Comparison of ENCODE assay signal across 16 cellular contexts in genomic region chr7:135343361-135343760, GRCh38.
DNase-seq lines count a peak whose midpoint lies in the region; ATAC-seq, FAIRE-seq and TF ChIP-seq lines count a peak whose summit lies in the region.
"Had no signal": no experiment of that assay in that cellular context is flagged by ENCODE, and none has a peak within 500 bp of the region (broad histone marks: within the 10 kb centered on the region; RNA-seq: fewer than 3 reads in every experiment).

No MANE protein-coding gene starts in this region.

- H3K27me3 ChIP-seq in H1 (replicated peaks in 1 of 4; ENCODE audit: control insufficient read depth in 3 of 4, extremely low read depth in 1 of 4, insufficient read depth in 3 of 4, low read length in 3 of 4) (no peaks in the 10 kb centered on the region), trophoblast cell (ENCODE audit: insufficient read depth, low read length) (no peaks in the 10 kb centered on the region), body of pancreas (no peaks in the 10 kb centered on the region)
- H3K27me3 ChIP-seq: BLaER1 had no signal

- no peak overlapping the region for H2BK12ac ChIP-seq in H1 (ENCODE audit: low read depth, low read length)
- no peak overlapping the region for H2BK12ac ChIP-seq in trophoblast cell (ENCODE audit: low read length)

- H3K18ac ChIP-seq in H1 (ENCODE audit: extremely low read depth, low read length) (no peak overlapping the region), trophoblast cell (ENCODE audit: low read length) (no peak overlapping the region)

- no peak overlapping the region for H3K56ac ChIP-seq in H1 (replicated peaks; ENCODE audit: insufficient read length, low read depth, low read length)

- H3K4me1 ChIP-seq in H1 (replicated peaks in 1 of 4; ENCODE audit: control insufficient read depth in 3 of 4, insufficient read depth in 4 of 4, low read length in 3 of 4) (no peaks in the 10 kb centered on the region; a peak in 1 of 7 replicates), trophoblast cell (ENCODE audit: control insufficient read depth in 1 of 2, insufficient read depth in 2 of 2, low read length in 2 of 2) (no peaks in the 10 kb centered on the region), body of pancreas (no peaks in the 10 kb centered on the region)
- H3K4me1 ChIP-seq: BLaER1, HAP-1 had no signal

- CTCF ChIA-PET in H1 (lab: Charles Lee; ENCODE audit: partially characterized antibody): interaction anchor here (1.0 to 4.5 kb wide), 4 partner anchors 8 to 69 kb away, joined by 3 to 51 read pairs (median 11); no protein-coding TSS in a partner anchor

- H2BK20ac ChIP-seq in H1 (ENCODE audit: low read length): 0 out of 2 replicates have a peak overlapping the region, but pooled peaks have one; percentile 22

- 79% methylated on average over 2 of the region's 2 CpGs; no CpG with 5 or more reads in 1 of the 2 experiments for WGBS in H1 (ENCODE audit: extremely low coverage in 1 of 2, insufficient coverage in 1 of 2, insufficient read length in 1 of 2, insufficient replicate concordance in 2 of 2, low coverage in 1 of 2, low lambda C conversion rate in 2 of 2, missing lambda C conversion rate in 1 of 2), 2 experiments
- no CpG with 5 or more reads among the region's 2 CpGs for WGBS in trophoblast cell (ENCODE audit: extremely low coverage, insufficient coverage, insufficient read length)
- WGBS in body of pancreas, 2 donors: 30 to 43% methylated on average over 2 of the region's 2 CpGs

- H3K14ac ChIP-seq in H1 (ENCODE audit: insufficient read length): no peak overlapping the region
- no peak overlapping the region for H3K14ac ChIP-seq in trophoblast cell (ENCODE audit: low read length)

- H3K4me2 ChIP-seq in H1 (ENCODE audit: insufficient read depth in 1 of 2, low read depth in 2 of 2, low read length in 2 of 2): no peak overlapping the region
- no peak overlapping the region for H3K4me2 ChIP-seq in trophoblast cell (ENCODE audit: low read length)
- H3K4me2 ChIP-seq: BLaER1 had no signal

- FAIRE-seq in H1 (lab: Jason Lieb, UNC): no peak
- FAIRE-seq: GM12892 had no signal

- H3K4ac ChIP-seq in H1 (replicated peaks; ENCODE audit: insufficient read length, low read depth, low read length) (no peak overlapping the region), trophoblast cell (ENCODE audit: low read depth, low read length) (no peak overlapping the region)

- TF ChIP-seq RAD21 in H1 (IDR thresholded peaks at IDR 0.05 in 1 of 2, conservative IDR thresholded peaks at IDR 0.05 in 1 of 2; ENCODE audit: low read depth in 2 of 2, low read length in 2 of 2): no peak

- TF ChIP-seq EP300 in H1 (IDR thresholded peaks at IDR 0.05; ENCODE audit: borderline replicate concordance in 1 of 2, low read depth in 2 of 2, low read length in 2 of 2): no peak

- no peaks in the 10 kb centered on the region for H3K36me3 ChIP-seq in H1 (ENCODE audit: control insufficient read depth in 2 of 4, insufficient read depth in 4 of 4, low read length in 3 of 4)
- H3K36me3 ChIP-seq in trophoblast cell (ENCODE audit: control insufficient read depth in 1 of 2, insufficient read depth in 2 of 2, low read length in 2 of 2): no peaks in the 10 kb centered on the region
- H3K36me3 ChIP-seq in body of pancreas (replicated peaks in 1 of 2; ENCODE audit: insufficient read depth in 1 of 2, low read depth in 2 of 2): no peaks in the 10 kb centered on the region
- H3K36me3 ChIP-seq: BLaER1, HAP-1 had no signal

- no peak overlapping the region for H4K12ac ChIP-seq in trophoblast cell (ENCODE audit: low read depth, low read length)

- H3K79me1 ChIP-seq in H1 (ENCODE audit: low read depth, low read length) (no peaks in the 10 kb centered on the region), trophoblast cell (ENCODE audit: low read length) (no peaks in the 10 kb centered on the region)

- H4K8ac ChIP-seq in H1 (ENCODE audit: extremely low read depth, insufficient read depth, low read length) (no peak overlapping the region), trophoblast cell (ENCODE audit: low read depth, low read length) (no peak overlapping the region)

- POLR2A ChIA-PET in H1 (lab: Charles Lee; ENCODE audit: partially characterized antibody): no interaction called here

- no peaks in the 10 kb centered on the region for H3K9me3 ChIP-seq in H1 (ENCODE audit: insufficient read depth in 2 of 2, low read depth in 1 of 2, low read length in 1 of 2)
- H3K9me3 ChIP-seq in trophoblast cell (ENCODE audit: insufficient read depth, low read depth, low read length): no peaks in the 10 kb centered on the region
- H3K9me3 ChIP-seq in body of pancreas: no peaks in the 10 kb centered on the region
- H3K9me3 ChIP-seq: BLaER1, HAP-1 had no signal

- H3K4me3 ChIP-seq in H1 (ENCODE audit: extremely low read depth in 1 of 4, insufficient read depth in 2 of 4, low read depth in 3 of 4, low read length in 4 of 4): no peak overlapping the region
- H3K4me3 ChIP-seq in trophoblast cell (ENCODE audit: low read depth, low read length): no peak overlapping the region
- no peak overlapping the region for H3K4me3 ChIP-seq in body of pancreas
- H3K4me3 ChIP-seq: BLaER1, HAP-1 had no signal

- no peak for TF ChIP-seq CTCF in H1 (IDR thresholded peaks at IDR 0.05; ENCODE audit: control extremely low read depth in 1 of 3, insufficient read depth in 1 of 3, low read depth in 1 of 3, low read length in 3 of 3)
- no peak for TF ChIP-seq CTCF in body of pancreas (IDR thresholded peaks at IDR 0.05)

- TF ChIP-seq POLR2A in H1 (IDR thresholded peaks at IDR 0.05; ENCODE audit: control extremely low read depth in 1 of 2, low read depth in 2 of 2, low read length in 2 of 2) (no peak), body of pancreas (IDR thresholded peaks at IDR 0.05) (no peak)

- intact Hi-C loops in Right ventricle myocardium superior (cut with DNase I): no loop called here
- intact Hi-C loops in left cardiac atrium (cut with DNase I): no loop called here
- intact Hi-C loops in body of pancreas (cut with DNase I): no loop called here

- H2BK15ac ChIP-seq in H1 (ENCODE audit: low read length): no peak overlapping the region

- H3K23ac ChIP-seq in H1 (ENCODE audit: insufficient read length): no peak overlapping the region
- H3K23ac ChIP-seq in trophoblast cell (ENCODE audit: low read length): no peak overlapping the region

- H3K27ac ChIP-seq in H1 (ENCODE audit: low read depth, low read length) (no peak overlapping the region), trophoblast cell (ENCODE audit: low read depth, low read length) (no peak overlapping the region), body of pancreas (no peak overlapping the region)
- H3K27ac ChIP-seq: BLaER1, HL-60 had no signal

- H3K23me2 ChIP-seq in H1 (ENCODE audit: low read depth, low read length): no peaks in the 10 kb centered on the region

- H2AFZ ChIP-seq in H1 (ENCODE audit: low read length) (no peak overlapping the region), trophoblast cell (ENCODE audit: insufficient read depth, low read length, poor library complexity) (no peak overlapping the region)

- H2BK5ac ChIP-seq in H1 (ENCODE audit: low read depth, low read length) (no peak overlapping the region), trophoblast cell (ENCODE audit: low read depth, low read length, poor library complexity) (no peak overlapping the region)

- no peak overlapping the region for H2BK120ac ChIP-seq in H1 (replicated peaks; ENCODE audit: low read depth, low read length)
- no peak overlapping the region for H2BK120ac ChIP-seq in trophoblast cell (ENCODE audit: insufficient read depth, low read length, poor library complexity)

- no peak overlapping the region for H4K91ac ChIP-seq in H1 (replicated peaks; ENCODE audit: insufficient read length, low read length)
- H4K91ac ChIP-seq in trophoblast cell (ENCODE audit: low read depth, low read length): no peak overlapping the region

- no peak overlapping the region for H3K9ac ChIP-seq in H1 (replicated peaks in 1 of 4; ENCODE audit: extremely low read depth in 1 of 4, low read depth in 3 of 4, low read length in 3 of 4)
- no peak overlapping the region for H3K9ac ChIP-seq in trophoblast cell (ENCODE audit: low read length)
- H3K9ac ChIP-seq: BLaER1 had no signal

- no peak overlapping the region for H4K5ac ChIP-seq in H1 (ENCODE audit: insufficient read length, low read depth, low read length)

- H4K20me1 ChIP-seq in H1 (replicated peaks in 1 of 2; ENCODE audit: control insufficient read depth in 1 of 2, insufficient read depth in 2 of 2, low read length in 2 of 2): no peaks in the 10 kb centered on the region
- H4K20me1 ChIP-seq: BLaER1 had no signal

- H3K79me2 ChIP-seq in H1 (ENCODE audit: control insufficient read depth in 1 of 2, insufficient read depth in 2 of 2, low read length in 2 of 2): no peaks in the 10 kb centered on the region
- H3K79me2 ChIP-seq in trophoblast cell (ENCODE audit: control insufficient read depth, insufficient read depth, low read length, poor library complexity): no peaks in the 10 kb centered on the region

- no peak for DNase-seq in Right ventricle myocardium superior
- no peak for DNase-seq in left cardiac atrium
- DNase-seq in H1 (ENCODE audit: low read depth in 1 of 2, low spot score in 2 of 2): no peak
- DNase-seq in trophoblast cell: peak; percentile 76 to 89
- no peak for DNase-seq in pons (ENCODE audit: low spot score)
- DNase-seq in activated T-cell treated with anti-CD3 and anti-CD28 coated beads, Interleukin-2, amount 50 U/mL, for 1 hour: no peak
- no peak for DNase-seq in body of pancreas
- DNase-seq: 8988T; CD4-positive, alpha-beta memory T cell; DMS153; GDM1 had no signal

- ATAC-seq in Right ventricle myocardium superior (ENCODE audit: poor library complexity): peak; percentile 22
- no peak for ATAC-seq in left cardiac atrium
- ATAC-seq in SK-N-SH treated with all-trans-retinoic acid at 6 μM for 48 hours: no peak
- ATAC-seq in body of pancreas: no peak

- H2AK5ac ChIP-seq in H1 (ENCODE audit: low read depth, low read length) (no peak overlapping the region), trophoblast cell (ENCODE audit: low read length) (no peak overlapping the region)

TF ChIP-seq in H1, 55 proteins besides CTCF, POLR2A, EP300 and RAD21 (continues in another document):
- TF ChIP-seq EZH2 (IDR thresholded peaks at IDR 0.05; ENCODE audit: low read depth, low read length, severe bottlenecking) (no peak), BACH1 (IDR thresholded peaks at IDR 0.05; ENCODE audit: low read length) (no peak), JUND (IDR thresholded peaks at IDR 0.05; ENCODE audit: low read length) (no peak), TBP (IDR thresholded peaks at IDR 0.05; ENCODE audit: low read depth, low read length) (no peak), TEAD4 (IDR thresholded peaks at IDR 0.05; ENCODE audit: low read depth, low read length) (no peak), TAF7 (optimal IDR thresholded peaks at IDR 0.05; ENCODE audit: borderline replicate concordance, low read depth, low read length) (no peak), TCF12 (IDR thresholded peaks at IDR 0.05; ENCODE audit: low read depth, low read length) (no peak), CBX8 (IDR thresholded peaks at IDR 0.05; ENCODE audit: borderline replicate concordance, low read depth, low read length) (no peak), SUZ12 (IDR thresholded peaks at IDR 0.05; ENCODE audit: low read length) (no peak)

Comparison
In these comparisons a context has a peak if more than half of its experiments do, and no peak if none do; other contexts are left out.
1. DNase-seq: peak in trophoblast cell (2 of 2); none in Right ventricle myocardium superior (single experiment), left cardiac atrium (single experiment), H1 (0 of 2), pons (single experiment), activated T-cell treated with anti-CD3 and anti-CD28 coated beads, Interleukin-2, amount 50 U/mL, for 1 hour (single experiment) and body of pancreas (0 of 4).